9 cellular contexts compared by ENCODE assay signal in the genomic region with DNA sequence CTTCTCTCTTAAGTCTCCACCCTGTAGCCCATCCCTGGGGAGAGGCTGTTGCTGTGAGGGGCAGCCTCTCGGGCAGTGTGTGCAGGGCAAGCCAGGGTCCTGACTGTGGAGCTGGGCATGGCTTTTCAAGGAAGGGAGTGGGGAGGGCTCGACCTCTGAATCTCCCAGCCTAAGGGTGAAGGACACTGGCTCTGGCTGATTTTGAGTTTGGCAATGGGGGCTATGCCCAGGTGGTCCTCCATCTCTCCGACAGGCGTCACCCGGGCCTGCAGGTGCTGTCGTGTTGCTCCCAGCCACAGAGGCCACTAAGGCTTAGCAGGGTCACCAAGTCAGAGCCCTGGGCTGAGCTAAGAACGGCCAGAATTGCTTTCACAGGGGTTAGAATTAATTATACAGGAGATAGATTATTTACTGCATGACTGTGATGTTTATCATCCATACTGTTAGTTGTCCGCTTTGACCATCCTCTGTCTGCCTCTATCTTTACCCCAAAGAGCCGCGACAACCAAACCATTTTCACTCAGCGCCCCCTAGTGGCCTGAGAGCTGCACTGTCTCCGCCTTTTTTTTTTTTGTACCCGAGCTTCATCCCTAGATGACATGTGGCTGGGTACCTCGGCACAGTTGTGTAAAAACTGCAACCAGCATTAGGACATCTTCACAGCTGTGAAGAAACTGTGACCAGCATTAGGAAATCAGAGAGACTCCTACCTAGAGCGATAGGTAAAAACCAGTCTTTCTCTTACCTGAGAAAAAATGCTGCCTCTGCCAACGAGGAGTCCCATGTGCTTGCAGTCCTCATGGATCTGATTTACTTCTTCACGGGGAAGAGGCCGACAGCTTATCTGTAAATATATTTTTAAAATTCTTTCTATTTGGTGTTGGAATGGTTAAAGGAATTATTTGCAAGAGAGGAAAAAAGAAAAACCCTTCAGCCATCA. TPM values are rescaled to one million over a fixed set of nuclear protein-coding genes. Genes with fewer than 3 reads are reported as not detected.
DNase-seq lines count a peak whose midpoint lies in the region; ATAC-seq and TF ChIP-seq lines count a peak whose summit lies in the region.
"Had no signal": no experiment of that assay in that cellular context is flagged by ENCODE, and none has a peak within 500 bp of the region (broad histone marks: within the 10 kb centered on the region; RNA-seq: fewer than 3 reads in every experiment).

No MANE protein-coding gene starts in this region.

- H3K4me3 Mint-ChIP-seq in CD8-positive, alpha-beta memory T cell: no peak overlapping the region
- H3K4me3 Mint-ChIP-seq in endothelial cell (ENCODE audit: unreplicated experiment): no peak overlapping the region
- H3K4me3 Mint-ChIP-seq in naive B cell: no peak overlapping the region
- H3K4me3 Mint-ChIP-seq in stimulated activated naive CD8-positive, alpha-beta T cell treated with anti-CD3 and anti-CD28 coated beads, Interleukin-15, amount 100 ng/mL, for 72 hours: no peak overlapping the region
- H3K4me3 Mint-ChIP-seq: T-helper 1 cell treated with Interleukin-12 subunit alpha and Interleukin-12 subunit beta and Interleukin-4 antibody, amounts not matched to agents 30 μg/mL and 1 μg/mL, for 36 hours had no signal

- POLR2A ChIA-PET in CD8-positive, alpha-beta memory T cell (lab: Charles Lee): no interaction called here

- no peak overlapping the region for H3K27ac ChIP-seq in CD8-positive, alpha-beta memory T cell (ENCODE audit: low read depth, low read length)

- CTCF ChIA-PET in CD8-positive, alpha-beta memory T cell (lab: Charles Lee): interaction anchor here (0.9 to 2.4 kb wide), 8 partner anchors 10 to 165 kb away, joined by 3 to 11 read pairs (median 4); partner anchors contain the start of genes BRIX1, RAD1 and TTC23L

- H3K27ac Mint-ChIP-seq in CD8-positive, alpha-beta memory T cell: peak overlapping the region in 1 of 8 donors; percentile 35
- H3K27ac Mint-ChIP-seq in endothelial cell (ENCODE audit: unreplicated experiment) (no peak overlapping the region), naive B cell (no peak overlapping the region)
- H3K27ac Mint-ChIP-seq in stimulated activated naive CD8-positive, alpha-beta T cell treated with anti-CD3 and anti-CD28 coated beads, Interleukin-15, amount 100 ng/mL, for 72 hours: no peak overlapping the region
- H3K27ac Mint-ChIP-seq: T-helper 1 cell treated with Interleukin-12 subunit alpha and Interleukin-12 subunit beta and Interleukin-4 antibody, amounts not matched to agents 30 μg/mL and 1 μg/mL, for 36 hours had no signal

- H3K27me3 ChIP-seq in CD8-positive, alpha-beta memory T cell (ENCODE audit: insufficient read depth, low read length, poor library complexity, severe bottlenecking): peaks cover 4% of the 10 kb centered on the region

- no peaks in the 10 kb centered on the region for H3K36me3 ChIP-seq in CD8-positive, alpha-beta memory T cell (ENCODE audit: insufficient read depth, low read length)

- H3K9me3 Mint-ChIP-seq in CD8-positive, alpha-beta memory T cell: no peaks in the 10 kb centered on the region
- H3K9me3 Mint-ChIP-seq in endothelial cell (ENCODE audit: unreplicated experiment): no peaks in the 10 kb centered on the region
- peaks cover 0 to 3% (median 0%) of the 10 kb centered on the region in 7 donors for H3K9me3 Mint-ChIP-seq in naive B cell
- no peaks in the 10 kb centered on the region for H3K9me3 Mint-ChIP-seq in stimulated activated naive CD8-positive, alpha-beta T cell treated with anti-CD3 and anti-CD28 coated beads, Interleukin-15, amount 100 ng/mL, for 72 hours
- H3K9me3 Mint-ChIP-seq: T-helper 1 cell treated with Interleukin-12 subunit alpha and Interleukin-12 subunit beta and Interleukin-4 antibody, amounts not matched to agents 30 μg/mL and 1 μg/mL, for 36 hours had no signal

- H3K4me1 Mint-ChIP-seq in CD8-positive, alpha-beta memory T cell: peaks cover 0 to 3% (median 0%) of the 10 kb centered on the region in 3 donors
- no peaks in the 10 kb centered on the region for H3K4me1 Mint-ChIP-seq in endothelial cell (ENCODE audit: unreplicated experiment)
- no peaks in the 10 kb centered on the region for H3K4me1 Mint-ChIP-seq in naive B cell
- H3K4me1 Mint-ChIP-seq in stimulated activated naive CD8-positive, alpha-beta T cell treated with anti-CD3 and anti-CD28 coated beads, Interleukin-15, amount 100 ng/mL, for 72 hours: no peaks in the 10 kb centered on the region

- H3K4me3 ChIP-seq in CD8-positive, alpha-beta memory T cell (ENCODE audit: low read length): no peak overlapping the region

- peak; percentile 84 for ATAC-seq in GM19395 (IDR thresholded peaks at IDR 0.05; ENCODE audit: unreplicated experiment)
- no peak for ATAC-seq in naive B cell (ENCODE audit: low read depth in 2 of 2)
- ATAC-seq in stimulated activated naive CD8-positive, alpha-beta T cell treated with anti-CD3 and anti-CD28 coated beads, Interleukin-15, amount 100 ng/mL, for 72 hours: peak; percentile 70

- H3K9me3 ChIP-seq in CD8-positive, alpha-beta memory T cell (ENCODE audit: low read length): no peaks in the 10 kb centered on the region

- no peaks in the 10 kb centered on the region for H3K36me3 Mint-ChIP-seq in CD8-positive, alpha-beta memory T cell
- no peaks in the 10 kb centered on the region for H3K36me3 Mint-ChIP-seq in endothelial cell (ENCODE audit: low read depth, unreplicated experiment)
- no peaks in the 10 kb centered on the region for H3K36me3 Mint-ChIP-seq in naive B cell

- TF ChIP-seq CTCF in endothelial cell (IDR thresholded peaks at IDR 0.05; ENCODE audit: unreplicated experiment): peak; percentile 98

- H3K4me1 ChIP-seq in CD8-positive, alpha-beta memory T cell (ENCODE audit: insufficient read depth, low read length): no peaks in the 10 kb centered on the region

- peak in 4 of 5 donors; percentile 8 to 29 (median 18) for DNase-seq in CD8-positive, alpha-beta memory T cell
- DNase-seq in HK-2 (ENCODE audit: unreplicated experiment) (peak; percentile 62), NCI-H82 treated with DMSO at 0.1 percent for 48 hours (lab: John Stamatoyannopoulos, UW; ENCODE audit: unreplicated experiment) (peak; percentile 27), endothelial cell (ENCODE audit: low spot score) (peak; percentile 69), naive B cell (peak; percentile 12)
- peak; percentile 13 to 51 (median 34) for DNase-seq in activated CD8-positive, alpha-beta memory T cell treated with anti-CD3 and anti-CD28 coated beads for 48 hours (ENCODE audit: low read depth in 2 of 3, low spot score in 2 of 3)
- peak; percentile 58 to 70 for DNase-seq in stimulated activated naive CD8-positive, alpha-beta T cell treated with anti-CD3 and anti-CD28 coated beads, Interleukin-15, amount 100 ng/mL, for 72 hours

- H3K27me3 Mint-ChIP-seq in CD8-positive, alpha-beta memory T cell: peaks cover 11 to 44% of the 10 kb centered on the region in 2 donors
- H3K27me3 Mint-ChIP-seq in endothelial cell (ENCODE audit: unreplicated experiment): peaks cover 2% of the 10 kb centered on the region
- H3K27me3 Mint-ChIP-seq in naive B cell: peaks cover 23 to 36% (median 35%) of the 10 kb centered on the region in 3 donors
- peaks cover 44% of the 10 kb centered on the region for H3K27me3 Mint-ChIP-seq in stimulated activated naive CD8-positive, alpha-beta T cell treated with anti-CD3 and anti-CD28 coated beads, Interleukin-15, amount 100 ng/mL, for 72 hours

RNA-seq across cellular contexts. Expression of gene AGXT2, which starts 44.5 kb away (rescaled TPM):
- total RNA-seq in CD8-positive, alpha-beta memory T cell: not detected
- not detected for polyA plus RNA-seq in CD8-positive, alpha-beta memory T cell
- total RNA-seq in endothelial cell (ENCODE audit: unreplicated experiment): not detected
- not detected for polyA plus RNA-seq in naive B cell (ENCODE audit: low read depth in 6 of 6)

Comparison
In these comparisons a context has a peak if more than half of its experiments do, and no peak if none do; other contexts are left out.
1. DNase-seq: peak in every context shown above with its lines; median percentile 69 in endothelial cell; 64 in stimulated activated naive CD8-positive, alpha-beta T cell treated with anti-CD3 and anti-CD28 coated beads, Interleukin-15, amount 100 ng/mL, for 72 hours; 62 in HK-2; 34 in activated CD8-positive, alpha-beta memory T cell treated with anti-CD3 and anti-CD28 coated beads for 48 hours; 27 in NCI-H82 treated with DMSO at 0.1 percent for 48 hours; 18 in CD8-positive, alpha-beta memory T cell; 12 in naive B cell.
2. ATAC-seq: peak in GM19395 (single experiment) and stimulated activated naive CD8-positive, alpha-beta T cell treated with anti-CD3 and anti-CD28 coated beads, Interleukin-15, amount 100 ng/mL, for 72 hours (single experiment); none in naive B cell (0 of 2).